In genomic region chr2:164189851-164190250, GRCh38 we compare ENCODE assay signal across 2 cellular contexts.
TF ChIP-seq lines count a peak whose summit lies in the region.

No MANE protein-coding gene starts in this region.

TF ChIP-seq in GM23338, 12 proteins besides CTCF, POLR2A, EP300 and RAD21:
- TF ChIP-seq JUNB (IDR thresholded peaks at IDR 0.05; ENCODE audit: unreplicated experiment): no peak
- no peak for TF ChIP-seq NANOG (IDR thresholded peaks at IDR 0.05; ENCODE audit: borderline replicate concordance)
TF ChIP-seq in GM23338: peak in this region for 0.

TF ChIP-seq in H1, 55 proteins besides CTCF, POLR2A, EP300 and RAD21:
- TF ChIP-seq ATF2 (IDR thresholded peaks at IDR 0.05; ENCODE audit: low read length): no peak
- no peak for TF ChIP-seq GABPA (IDR thresholded peaks at IDR 0.05; ENCODE audit: borderline replicate concordance, insufficient read depth, low read length)
- TF ChIP-seq RXRA (IDR thresholded peaks at IDR 0.05; ENCODE audit: insufficient read depth, low read depth, low read length): no peak
- TF ChIP-seq E2F6 (IDR thresholded peaks at IDR 0.05): no peak
- no peak for TF ChIP-seq TEAD4 (IDR thresholded peaks at IDR 0.05; ENCODE audit: low read depth, low read length)
- no peak for TF ChIP-seq GTF2F1 (IDR thresholded peaks at IDR 0.05; ENCODE audit: borderline replicate concordance, low read depth, low read length)
- no peak for TF ChIP-seq KDM5A (IDR thresholded peaks at IDR 0.05; ENCODE audit: low read length)
- no peak for TF ChIP-seq RFX5 (IDR thresholded peaks at IDR 0.05; ENCODE audit: borderline replicate concordance, low read depth, low read length)
- no peak for TF ChIP-seq CBX8 (IDR thresholded peaks at IDR 0.05; ENCODE audit: borderline replicate concordance, low read depth, low read length)
- TF ChIP-seq POLR2AphosphoS5 (IDR thresholded peaks at IDR 0.05; ENCODE audit: low read depth, low read length): no peak
- TF ChIP-seq JUN (IDR thresholded peaks at IDR 0.05; ENCODE audit: low read depth, low read length): no peak
- TF ChIP-seq USF2 (IDR thresholded peaks at IDR 0.05; ENCODE audit: low read length): no peak
